1 cellular context compared by ENCODE assay signal in the genomic region with DNA sequence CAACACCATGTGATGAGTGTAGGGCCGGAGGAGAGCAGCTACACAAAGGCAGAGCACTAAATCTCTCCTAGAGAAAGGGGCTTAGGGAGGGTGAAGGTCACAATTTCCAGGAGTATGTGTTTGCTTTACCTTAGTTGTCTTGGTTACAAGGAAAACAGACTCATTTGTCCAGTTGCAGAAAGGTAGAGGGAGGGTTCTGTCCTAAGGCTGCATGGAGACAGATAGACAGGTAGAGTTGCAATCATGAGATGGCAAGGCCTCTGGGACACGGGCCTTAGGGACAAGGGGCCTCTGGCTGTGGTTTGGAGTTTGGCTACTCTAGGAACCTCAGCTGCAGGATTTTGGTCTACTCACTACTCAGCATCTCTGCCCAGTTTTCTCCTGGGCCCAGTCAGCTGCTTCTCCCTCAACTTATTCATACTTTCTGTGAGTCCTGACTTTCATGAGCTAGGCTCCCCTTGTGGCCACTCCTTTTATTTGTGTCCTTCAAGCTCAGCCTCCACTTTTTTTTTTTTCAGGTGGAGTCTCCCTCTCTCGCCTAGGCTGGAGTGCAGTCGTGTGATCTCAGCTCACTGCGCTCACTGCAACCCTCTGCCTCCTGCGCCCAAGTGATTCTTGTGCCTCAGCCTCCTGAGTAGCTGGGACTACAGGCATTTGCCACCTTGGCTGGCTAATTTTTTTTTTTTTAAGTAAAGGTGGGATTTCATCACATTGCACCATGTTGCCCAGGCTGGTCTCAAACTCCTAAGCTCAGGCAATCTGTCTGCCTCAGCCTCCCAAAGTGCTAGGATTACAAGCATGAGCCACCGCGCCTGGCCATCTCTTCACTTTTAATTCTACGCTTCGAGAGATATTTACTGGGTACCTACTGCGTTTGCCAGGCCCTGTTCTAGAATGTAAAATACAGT.
TF ChIP-seq lines count a peak whose summit lies in the region.

No MANE protein-coding gene starts in this region.

TF ChIP-seq in HepG2, 621 proteins besides CTCF, POLR2A, EP300 and RAD21 (continued from another document and continues in another):
- TF ChIP-seq, protein P1, sequence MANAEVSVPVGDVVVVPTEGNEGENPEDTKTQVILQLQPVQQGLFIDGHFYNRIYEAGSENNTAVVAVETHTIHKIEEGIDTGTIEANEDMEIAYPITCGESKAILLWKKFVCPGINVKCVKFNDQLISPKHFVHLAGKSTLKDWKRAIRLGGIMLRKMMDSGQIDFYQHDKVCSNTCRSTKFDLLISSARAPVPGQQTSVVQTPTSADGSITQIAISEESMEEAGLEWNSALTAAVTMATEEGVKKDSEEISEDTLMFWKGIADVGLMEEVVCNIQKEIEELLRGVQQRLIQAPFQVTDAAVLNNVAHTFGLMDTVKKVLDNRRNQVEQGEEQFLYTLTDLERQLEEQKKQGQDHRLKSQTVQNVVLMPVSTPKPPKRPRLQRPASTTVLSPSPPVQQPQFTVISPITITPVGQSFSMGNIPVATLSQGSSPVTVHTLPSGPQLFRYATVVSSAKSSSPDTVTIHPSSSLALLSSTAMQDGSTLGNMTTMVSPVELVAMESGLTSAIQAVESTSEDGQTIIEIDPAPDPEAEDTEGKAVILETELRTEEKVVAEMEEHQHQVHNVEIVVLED (CRISPR knock-in tag; IDR thresholded peaks at IDR 0.05; ENCODE audit: borderline replicate concordance), result no peak
- peak; percentile 62 for TF ChIP-seq RARA (CRISPR knock-in tag; IDR thresholded peaks at IDR 0.05)
- TF ChIP-seq GATA4 (IDR thresholded peaks at IDR 0.05; ENCODE audit: borderline replicate concordance, low read depth), result no peak
- no peak for TF ChIP-seq TAF15 (IDR thresholded peaks at IDR 0.05; ENCODE audit: low read depth, low read length, poor library complexity, severe bottlenecking)
- no peak for TF ChIP-seq HOXA7 (CRISPR knock-in tag; IDR thresholded peaks at IDR 0.05)
- no peak for TF ChIP-seq KLF6 (CRISPR knock-in tag; IDR thresholded peaks at IDR 0.05)
- no peak for TF ChIP-seq ARNTL (CRISPR knock-in tag; IDR thresholded peaks at IDR 0.05)
- no peak for TF ChIP-seq FLYWCH1 (CRISPR knock-in tag; IDR thresholded peaks at IDR 0.05)
- TF ChIP-seq CEBPZ (IDR thresholded peaks at IDR 0.05; ENCODE audit: low read length), result no peak
- TF ChIP-seq SATB2 (CRISPR knock-in tag; IDR thresholded peaks at IDR 0.05), result no peak
- TF ChIP-seq IRX3 (CRISPR knock-in tag; IDR thresholded peaks at IDR 0.05; ENCODE audit: borderline replicate concordance, low read depth), result no peak
- no peak for TF ChIP-seq CREB3 (CRISPR knock-in tag; IDR thresholded peaks at IDR 0.05)
- TF ChIP-seq PLSCR1 (CRISPR knock-in tag; IDR thresholded peaks at IDR 0.05; ENCODE audit: borderline replicate concordance), result no peak
- TF ChIP-seq RBM22 (optimal IDR thresholded peaks at IDR 0.05; ENCODE audit: low read length), result no peak
- no peak for TF ChIP-seq SMARCC2 (IDR thresholded peaks at IDR 0.05)
- TF ChIP-seq SOX6 (IDR thresholded peaks at IDR 0.05), result no peak
- peak; percentile 44 for TF ChIP-seq SOX6 (CRISPR knock-in tag; IDR thresholded peaks at IDR 0.05)
- TF ChIP-seq ZFP36L2 (CRISPR knock-in tag; IDR thresholded peaks at IDR 0.05), result no peak
- TF ChIP-seq NPAS2 (CRISPR knock-in tag; IDR thresholded peaks at IDR 0.05; ENCODE audit: borderline replicate concordance), result no peak
- no peak for TF ChIP-seq ZZZ3 (CRISPR knock-in tag; IDR thresholded peaks at IDR 0.05; ENCODE audit: borderline replicate concordance)
- no peak for TF ChIP-seq PHF8 (CRISPR knock-in tag; IDR thresholded peaks at IDR 0.05)
- TF ChIP-seq, protein P2, sequence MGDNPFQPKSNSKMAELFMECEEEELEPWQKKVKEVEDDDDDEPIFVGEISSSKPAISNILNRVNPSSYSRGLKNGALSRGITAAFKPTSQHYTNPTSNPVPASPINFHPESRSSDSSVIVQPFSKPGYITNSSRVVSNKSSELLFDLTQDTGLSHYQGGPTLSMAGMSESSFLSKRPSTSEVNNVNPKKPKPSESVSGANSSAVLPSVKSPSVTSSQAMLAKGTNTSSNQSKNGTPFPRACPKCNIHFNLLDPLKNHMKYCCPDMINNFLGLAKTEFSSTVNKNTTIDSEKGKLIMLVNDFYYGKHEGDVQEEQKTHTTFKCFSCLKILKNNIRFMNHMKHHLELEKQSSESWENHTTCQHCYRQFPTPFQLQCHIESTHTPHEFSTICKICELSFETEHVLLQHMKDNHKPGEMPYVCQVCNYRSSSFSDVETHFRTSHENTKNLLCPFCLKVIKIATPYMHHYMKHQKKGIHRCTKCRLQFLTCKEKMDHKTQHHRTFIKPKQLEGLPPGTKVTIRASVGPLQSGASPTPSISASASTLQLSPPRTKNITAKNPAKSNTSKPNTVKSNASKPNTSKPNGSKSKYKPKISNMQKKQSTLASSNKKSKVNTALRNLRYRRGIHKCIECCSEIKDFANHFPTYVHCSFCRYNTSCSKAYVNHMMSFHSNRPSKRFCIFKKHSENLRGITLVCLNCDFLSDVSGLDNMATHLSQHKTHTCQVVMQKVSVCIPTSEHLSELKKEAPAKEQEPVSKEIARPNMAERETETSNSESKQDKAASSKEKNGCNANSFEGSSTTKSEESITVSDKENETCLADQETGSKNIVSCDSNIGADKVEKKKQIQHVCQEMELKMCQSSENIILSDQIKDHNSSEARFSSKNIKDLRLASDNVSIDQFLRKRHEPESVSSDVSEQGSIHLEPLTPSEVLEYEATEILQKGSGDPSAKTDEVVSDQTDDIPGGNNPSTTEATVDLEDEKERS (CRISPR knock-in tag; IDR thresholded peaks at IDR 0.05), result peak; percentile 77; the same call in 1 of the 2 replicates
- no peak for TF ChIP-seq ZBTB42 (CRISPR knock-in tag; IDR thresholded peaks at IDR 0.05)
- TF ChIP-seq IRF2 (CRISPR knock-in tag; IDR thresholded peaks at IDR 0.05), result 0 out of 2 replicates have a peak, but pooled peaks have one; percentile 12
- TF ChIP-seq FOXA1 (IDR thresholded peaks at IDR 0.05), result no peak
- no peak for TF ChIP-seq FOXA1 (CRISPR knock-in tag; IDR thresholded peaks at IDR 0.05)
- TF ChIP-seq, protein P3, sequence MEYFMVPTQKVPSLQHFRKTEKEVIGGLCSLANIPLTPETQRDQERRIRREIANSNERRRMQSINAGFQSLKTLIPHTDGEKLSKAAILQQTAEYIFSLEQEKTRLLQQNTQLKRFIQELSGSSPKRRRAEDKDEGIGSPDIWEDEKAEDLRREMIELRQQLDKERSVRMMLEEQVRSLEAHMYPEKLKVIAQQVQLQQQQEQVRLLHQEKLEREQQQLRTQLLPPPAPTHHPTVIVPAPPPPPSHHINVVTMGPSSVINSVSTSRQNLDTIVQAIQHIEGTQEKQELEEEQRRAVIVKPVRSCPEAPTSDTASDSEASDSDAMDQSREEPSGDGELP (IDR thresholded peaks at IDR 0.05; ENCODE audit: borderline replicate concordance, low read depth), result 0 out of 2 replicates have a peak, but pooled peaks have one; percentile 7
- TF ChIP-seq EHMT2 (IDR thresholded peaks at IDR 0.05; ENCODE audit: borderline replicate concordance, low read depth, low read length), result no peak
- no peak for TF ChIP-seq KDM1A (CRISPR knock-in tag; IDR thresholded peaks at IDR 0.05)
- TF ChIP-seq TSC22D2 (CRISPR knock-in tag; IDR thresholded peaks at IDR 0.05; ENCODE audit: borderline replicate concordance), result no peak
- TF ChIP-seq ZBTB20 (CRISPR knock-in tag; IDR thresholded peaks at IDR 0.05; ENCODE audit: borderline replicate concordance, low read depth), result no peak
- TF ChIP-seq SOX5 (CRISPR knock-in tag; IDR thresholded peaks at IDR 0.05; ENCODE audit: borderline replicate concordance), result no peak
- TF ChIP-seq HES4 (CRISPR knock-in tag; IDR thresholded peaks at IDR 0.05; ENCODE audit: borderline replicate concordance), result no peak
- TF ChIP-seq SNAI1 (CRISPR knock-in tag; IDR thresholded peaks at IDR 0.05; ENCODE audit: borderline replicate concordance), result no peak
- no peak for TF ChIP-seq ZXDC (CRISPR knock-in tag; IDR thresholded peaks at IDR 0.05)
- TF ChIP-seq MTA1 (CRISPR knock-in tag; IDR thresholded peaks at IDR 0.05; ENCODE audit: borderline replicate concordance), result no peak
- no peak for TF ChIP-seq ZFP82 (CRISPR knock-in tag; IDR thresholded peaks at IDR 0.05; ENCODE audit: borderline replicate concordance)
- no peak for TF ChIP-seq ATRX (CRISPR knock-in tag; IDR thresholded peaks at IDR 0.05; ENCODE audit: borderline replicate concordance)
- no peak for TF ChIP-seq ZSCAN21 (CRISPR knock-in tag; IDR thresholded peaks at IDR 0.05; ENCODE audit: borderline replicate concordance)
- 0 out of 2 replicates have a peak, but pooled peaks have one; percentile 63 for TF ChIP-seq ZSCAN25 (CRISPR knock-in tag; IDR thresholded peaks at IDR 0.05)
- TF ChIP-seq TCF7 (IDR thresholded peaks at IDR 0.05; ENCODE audit: low read depth), result no peak
- no peak for TF ChIP-seq PPARG (CRISPR knock-in tag; conservative IDR thresholded peaks at IDR 0.05)
- TF ChIP-seq IKZF4 (CRISPR knock-in tag; IDR thresholded peaks at IDR 0.05; ENCODE audit: borderline replicate concordance, low read depth, not compliant biosample characterization), result no peak
- no peak for TF ChIP-seq ZEB1 (IDR thresholded peaks at IDR 0.05; ENCODE audit: insufficient replicate concordance, low read depth)
- TF ChIP-seq, protein P4, sequence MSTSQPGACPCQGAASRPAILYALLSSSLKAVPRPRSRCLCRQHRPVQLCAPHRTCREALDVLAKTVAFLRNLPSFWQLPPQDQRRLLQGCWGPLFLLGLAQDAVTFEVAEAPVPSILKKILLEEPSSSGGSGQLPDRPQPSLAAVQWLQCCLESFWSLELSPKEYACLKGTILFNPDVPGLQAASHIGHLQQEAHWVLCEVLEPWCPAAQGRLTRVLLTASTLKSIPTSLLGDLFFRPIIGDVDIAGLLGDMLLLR (CRISPR knock-in tag; IDR thresholded peaks at IDR 0.05), result no peak
- no peak for TF ChIP-seq ZFYVE20 (CRISPR knock-in tag; IDR thresholded peaks at IDR 0.05; ENCODE audit: borderline replicate concordance, low read depth)
- TF ChIP-seq CCDC6 (CRISPR knock-in tag; IDR thresholded peaks at IDR 0.05), result no peak
- TF ChIP-seq RXRB (CRISPR knock-in tag; IDR thresholded peaks at IDR 0.05; ENCODE audit: borderline replicate concordance), result no peak
- TF ChIP-seq ZNF264 (CRISPR knock-in tag; IDR thresholded peaks at IDR 0.05), result no peak
- TF ChIP-seq ATF7 (IDR thresholded peaks at IDR 0.05), result no peak
- no peak for TF ChIP-seq ATF7 (CRISPR knock-in tag; IDR thresholded peaks at IDR 0.05)
- TF ChIP-seq ERF (CRISPR knock-in tag; IDR thresholded peaks at IDR 0.05), result no peak
- TF ChIP-seq DR1 (CRISPR knock-in tag; IDR thresholded peaks at IDR 0.05), result no peak
